Comparison of ENCODE assay signal across 24 cellular contexts in the genomic region with DNA sequence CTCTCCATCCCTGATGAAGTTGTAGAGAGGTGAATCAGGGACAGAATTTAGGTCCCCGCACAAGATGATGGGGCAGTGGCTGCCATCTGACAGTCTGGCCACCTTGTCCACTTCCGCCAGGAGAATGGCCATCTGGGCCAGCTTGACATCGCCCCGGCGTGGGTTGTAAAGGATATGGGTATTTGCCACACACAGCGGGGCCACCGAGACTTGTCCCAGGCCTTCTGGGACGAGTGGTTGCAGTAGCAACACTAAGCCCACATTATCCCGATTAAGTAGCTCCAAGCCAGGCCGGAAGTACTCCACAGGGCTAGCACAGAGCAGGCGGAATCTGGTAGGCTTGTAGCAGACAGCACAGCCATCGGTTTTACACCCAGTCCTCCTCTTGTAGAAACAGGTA. TPM values are rescaled to one million over a fixed set of nuclear protein-coding genes. Genes with fewer than 3 reads are reported as not detected.
DNase-seq lines count a peak whose midpoint lies in the region; ATAC-seq and TF ChIP-seq lines count a peak whose summit lies in the region.
"Had no signal": no experiment of that assay in that cellular context is flagged by ENCODE, and none has a peak within 500 bp of the region (broad histone marks: within the 10 kb centered on the region; RNA-seq: fewer than 3 reads in every experiment).

No MANE protein-coding gene starts in this region.

- CTCF ChIA-PET in MCF 10A (lab: Yijun Ruan, JAX), result interaction anchor here (0.6 to 2.7 kb wide), 4 partner anchors 27 to 531 kb away, joined by 3 to 20 read pairs (median 3); no protein-coding TSS in a partner anchor

- peaks cover 49% of the 10 kb centered on the region for H3K36me3 Mint-ChIP-seq in MCF 10A (ENCODE audit: insufficient read depth, unreplicated experiment)

- no peak overlapping the region for H3K4me2 ChIP-seq in mesenchymal stem cell (ENCODE audit: low read length, poor library complexity, severe bottlenecking)
- H3K4me2 ChIP-seq: A549; BLaER1 treated with 17β-estradiol and CSF1 and Interleukin-3, amounts not matched to agents 10 nM and 100 nM had no signal

- peaks cover 30 to 69% of the 10 kb centered on the region in 2 experiments for H3K36me3 ChIP-seq in mesenchymal stem cell (ENCODE audit: control insufficient read depth in 1 of 2, insufficient read depth in 2 of 2, low read depth in 1 of 2, low read length in 2 of 2)
- H3K36me3 ChIP-seq in ovary, result no peaks in the 10 kb centered on the region

- no peaks in the 10 kb centered on the region for H3K9me3 ChIP-seq in mesenchymal stem cell (ENCODE audit: control insufficient read depth, low read length)
- no peaks in the 10 kb centered on the region for H3K9me3 ChIP-seq in ovary
- H3K9me3 ChIP-seq: A549; BE2C; BLaER1 treated with 17β-estradiol and CSF1 and Interleukin-3, amounts not matched to agents 10 nM and 100 nM had no signal

- intact Hi-C loops in MCF 10A (cut with micrococcal nuclease) (no loop called here), ovary (cut with DNase I) (no loop called here)

- no peaks in the 10 kb centered on the region for H3K27me3 Mint-ChIP-seq in MCF 10A (ENCODE audit: insufficient read depth, unreplicated experiment)
- H3K27me3 Mint-ChIP-seq: CD4-positive, alpha-beta T cell; CD8-positive, alpha-beta memory T cell had no signal

- H3K4ac ChIP-seq in mesenchymal stem cell (ENCODE audit: low read depth in 1 of 2, low read length in 2 of 2), result no peak overlapping the region

- no peak for ATAC-seq in HG03521 (IDR thresholded peaks at IDR 0.05; ENCODE audit: unreplicated experiment)
- ATAC-seq: A549, GM12878 had no signal

- no peak overlapping the region for H3K14ac ChIP-seq in mesenchymal stem cell (ENCODE audit: low read length in 2 of 2)

- no peak overlapping the region for H3K4me3 Mint-ChIP-seq in MCF 10A (ENCODE audit: unreplicated experiment)
- H3K4me3 Mint-ChIP-seq: CD14-positive monocyte; CD4-positive, alpha-beta T cell; CD8-positive, alpha-beta memory T cell had no signal

- H3K4me1 Mint-ChIP-seq in MCF 10A (ENCODE audit: insufficient read depth, unreplicated experiment), result peaks cover 11% of the 10 kb centered on the region

- no peak overlapping the region for H2BK120ac ChIP-seq in mesenchymal stem cell (ENCODE audit: low read depth, low read length)

- BruUV-seq in MCF 10A (replicated peaks; lab: Mats Ljungman, UMichigan), result no TSS peak

- H3K4me3 ChIP-seq in mesenchymal stem cell (ENCODE audit: insufficient read depth in 1 of 2, low read depth in 1 of 2, low read length in 2 of 2) (no peak overlapping the region), ovary (no peak overlapping the region)
- H3K4me3 ChIP-seq: A549; BLaER1 treated with 17β-estradiol and CSF1 and Interleukin-3, amounts not matched to agents 10 nM and 100 nM; GM12878; GM23248 had no signal

- no peak overlapping the region for H3K27ac Mint-ChIP-seq in MCF 10A (ENCODE audit: low read depth, unreplicated experiment)
- H3K27ac Mint-ChIP-seq: CD4-positive, alpha-beta T cell; CD8-positive, alpha-beta memory T cell had no signal

- no peak overlapping the region for H2BK12ac ChIP-seq in mesenchymal stem cell (ENCODE audit: low read length in 2 of 2)

- no peak overlapping the region for H2BK5ac ChIP-seq in mesenchymal stem cell (ENCODE audit: low read depth, low read length, poor library complexity, severe bottlenecking)

- peaks cover 26% of the 10 kb centered on the region for H3K79me1 ChIP-seq in mesenchymal stem cell (replicated peaks; ENCODE audit: low read length, poor library complexity, severe bottlenecking)

- H3K27ac ChIP-seq in mesenchymal stem cell (ENCODE audit: low read length, poor library complexity, severe bottlenecking) (no peak overlapping the region), ovary (no peak overlapping the region)
- H3K27ac ChIP-seq: A549; BLaER1 treated with 17β-estradiol and CSF1 and Interleukin-3, amounts not matched to agents 10 nM and 100 nM; GM23248 had no signal

- no peak overlapping the region for H3K18ac ChIP-seq in mesenchymal stem cell (ENCODE audit: low read depth in 1 of 2, low read length in 2 of 2)

- H4K91ac ChIP-seq in mesenchymal stem cell (ENCODE audit: low read length), result peak overlapping the region; percentile 41

- no peak overlapping the region for H2AK5ac ChIP-seq in mesenchymal stem cell (ENCODE audit: low read length, severe bottlenecking)

- no peak overlapping the region for H2AFZ ChIP-seq in mesenchymal stem cell (ENCODE audit: low read depth, low read length)
- H2AFZ ChIP-seq: GM23248 had no signal

- TF ChIP-seq POLR2A in ovary (IDR thresholded peaks at IDR 0.05), result no peak

- DNase-seq in D341Med (ENCODE audit: low spot score) (peak; percentile 75), G401 (ENCODE audit: low spot score) (peak; percentile 82), cerebellar cortex (ENCODE audit: low spot score) (peak; percentile 78), mesenchymal stem cell (no peak), MCF 10A (ENCODE audit: unreplicated experiment) (no peak), ovary (no peak)
- DNase-seq: 8988T; ACHN; AML-193; BE2C; CD4-positive, alpha-beta T cell; CD8-positive, alpha-beta memory T cell; DMS153; DND-41; GDM1; GM23248; H7; HCEC 1CT had no signal

- POLR2A ChIA-PET in MCF 10A (lab: Yijun Ruan, JAX), result interaction anchor here (0.6 to 1.1 kb wide), 3 partner anchors 22 to 821 kb away, joined by 3 read pairs; a partner anchor contains a TSS

- no peak overlapping the region for H2BK15ac ChIP-seq in mesenchymal stem cell (ENCODE audit: low read depth, poor library complexity, severe bottlenecking)

- TF ChIP-seq CTCF in MCF 10A (IDR thresholded peaks at IDR 0.05; ENCODE audit: unreplicated experiment) (no peak), ovary (IDR thresholded peaks at IDR 0.05) (no peak)

- TF ChIP-seq EP300 in ovary (IDR thresholded peaks at IDR 0.05), result no peak

- no peaks in the 10 kb centered on the region for H3K9me3 Mint-ChIP-seq in MCF 10A (ENCODE audit: unreplicated experiment)
- H3K9me3 Mint-ChIP-seq: CD14-positive monocyte; CD4-positive, alpha-beta T cell; CD8-positive, alpha-beta memory T cell had no signal

- 94% methylated on average over 12 of the region's 12 CpGs for WGBS in mesenchymal stem cell
- 91 to 95% (median 94%) methylated on average over 12 of the region's 12 CpGs for WGBS in ovary, 3 donors

- H3K27me3 ChIP-seq in mesenchymal stem cell (ENCODE audit: control insufficient read depth in 1 of 2, insufficient read depth in 1 of 2, low read length in 2 of 2), result no peaks in the 10 kb centered on the region
- H3K27me3 ChIP-seq in ovary, result no peaks in the 10 kb centered on the region
- H3K27me3 ChIP-seq: BE2C; BLaER1 treated with 17β-estradiol and CSF1 and Interleukin-3, amounts not matched to agents 10 nM and 100 nM had no signal

- H3K23ac ChIP-seq in mesenchymal stem cell (ENCODE audit: low read length in 2 of 2), result no peak overlapping the region

- in situ Hi-C loops in G401 (cut with HindIII; ENCODE audit: low sequenced_read_pairs), result no loop called here

- no peak overlapping the region for H4K8ac ChIP-seq in mesenchymal stem cell (ENCODE audit: low read length)

- H3K9ac ChIP-seq in mesenchymal stem cell (ENCODE audit: low read length), result no peak overlapping the region
- H3K9ac ChIP-seq: BLaER1 treated with 17β-estradiol and CSF1 and Interleukin-3, amounts not matched to agents 10 nM and 100 nM; GM23248 had no signal

- H3K4me1 ChIP-seq in mesenchymal stem cell (ENCODE audit: control insufficient read depth, insufficient read depth, low read depth, low read length), result no peaks in the 10 kb centered on the region
- peaks cover 2% of the 10 kb centered on the region for H3K4me1 ChIP-seq in ovary (ENCODE audit: insufficient read depth)

RNA-seq across cellular contexts. Expression of a gene that starts 6.2 kb away (rescaled TPM):
- 4.8 and 7.0 TPM in 2 replicates for total RNA-seq in G401 (2014; rRNA removed; shearing (Covaris generic))
- polyA plus RNA-seq in mesenchymal stem cell (2013, experiment 1 of 2), result 6.7 TPM
- 6.5 TPM for polyA plus RNA-seq in mesenchymal stem cell (2013, experiment 2 of 2)
- total RNA-seq in MCF 10A (2022) (14.5 and 21.3 TPM in 2 replicates), ovary (10 to 100 TPM; 13.9 to 24.4 (median 19.4) TPM)
- 10 to 100 TPM; 13.8 to 26.0 TPM for polyA plus RNA-seq in ovary

RNA-seq across cellular contexts. Expression of a gene that starts 19.8 kb away (rescaled TPM):
- not detected in 2 replicates for total RNA-seq in G401 (2014; rRNA removed; shearing (Covaris generic))
- polyA plus RNA-seq in mesenchymal stem cell (2013, experiment 1 of 2), result not detected
- not detected for polyA plus RNA-seq in mesenchymal stem cell (2013, experiment 2 of 2)
- not detected in 2 replicates for total RNA-seq in MCF 10A (2022)
- total RNA-seq in ovary, result under 1 TPM in 1 of 7 donors, not detected in 6; 0.12 TPM
- under 1 TPM in 1 of 2 donors, not detected in 1; 0.10 TPM for polyA plus RNA-seq in ovary
- total RNA-seq: CD4-positive, alpha-beta T cell; CD8-positive, alpha-beta memory T cell; GM12878; GM23248; H1; H7 had no signal
- polyA plus RNA-seq: A549; CD8-positive, alpha-beta memory T cell; GM12878; GM23248; H1 had no signal

RNA-seq across cellular contexts. Expression of a gene that starts 45.2 kb away (rescaled TPM):
- 8.6 and 11.6 TPM in 2 replicates for total RNA-seq in G401 (2014; rRNA removed; shearing (Covaris generic))
- polyA plus RNA-seq in mesenchymal stem cell (2013, experiment 1 of 2), result 22.2 TPM
- polyA plus RNA-seq in mesenchymal stem cell (2013, experiment 2 of 2), result 21.4 TPM
- 0.35 and 0.54 TPM in 2 replicates for total RNA-seq in MCF 10A (2022)
- total RNA-seq in ovary, result 10 to 100 TPM in 5 of 7 donors, 1 to 10 TPM in 2; 5.1 to 23.8 (median 16.7) TPM
- polyA plus RNA-seq in ovary, result 10 to 100 TPM; 10.9 to 21.6 TPM

Comparison
In these comparisons a context has a peak if more than half of its experiments do, and no peak if none do; other contexts are left out.
1. DNase-seq: peak in D341Med (single experiment), G401 (single experiment) and cerebellar cortex (single experiment); none in mesenchymal stem cell (single experiment), MCF 10A (single experiment) and ovary (0 of 5).